12 cellular contexts compared by ENCODE assay signal in the genomic region with DNA sequence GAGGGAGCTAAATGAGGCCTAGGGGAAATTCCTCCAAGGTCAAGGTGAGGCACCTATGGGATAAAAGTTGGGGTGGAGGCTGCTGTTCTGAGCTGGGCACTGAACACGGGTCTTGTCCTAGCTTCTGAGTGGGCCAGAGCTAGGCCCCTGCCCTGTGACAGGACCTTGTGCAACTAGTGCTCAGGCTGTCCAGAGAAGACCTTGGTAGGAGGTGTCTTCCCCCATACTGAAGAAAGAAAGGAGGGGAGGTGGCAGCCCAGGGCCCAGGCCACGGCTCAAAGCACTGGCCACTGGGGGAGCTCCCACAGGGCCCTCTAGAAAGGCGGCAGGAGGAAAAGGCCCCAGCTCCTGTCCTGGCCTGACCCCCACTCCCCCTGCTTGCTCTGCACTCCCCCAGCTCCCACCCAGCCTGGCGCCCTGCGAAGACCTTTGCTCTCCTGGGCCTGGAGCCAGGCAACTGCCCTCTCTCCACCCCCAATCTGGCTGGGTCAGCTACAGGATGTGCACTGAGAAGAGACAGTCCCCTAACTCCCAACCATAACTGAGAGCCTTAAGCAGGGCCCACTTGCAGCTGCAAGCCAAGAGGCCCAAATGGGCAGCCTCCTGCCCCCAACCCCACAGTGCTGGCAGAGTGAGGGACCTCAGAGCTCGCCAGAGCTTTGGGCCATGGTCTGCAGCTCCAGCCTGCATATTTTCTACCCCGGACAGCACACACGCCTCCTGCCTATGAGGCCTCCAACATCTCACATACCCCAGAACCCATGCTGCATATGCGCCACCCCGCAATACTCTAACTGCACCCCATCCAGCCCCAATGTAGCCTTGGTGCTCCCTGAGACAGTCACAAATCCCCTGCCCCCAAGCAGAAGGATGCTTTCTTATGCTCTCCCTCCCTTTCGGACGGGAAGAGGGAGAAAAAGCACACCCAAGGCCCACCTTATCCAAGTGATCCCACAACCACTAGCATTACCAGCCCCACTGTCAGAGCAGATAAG. TPM values are rescaled to one million over a fixed set of nuclear protein-coding genes. Genes with fewer than 3 reads are reported as not detected.
DNase-seq lines count a peak whose midpoint lies in the region; ATAC-seq and TF ChIP-seq lines count a peak whose summit lies in the region.
"Had no signal": no experiment of that assay in that cellular context is flagged by ENCODE, and none has a peak within 500 bp of the region (broad histone marks: within the 10 kb centered on the region; RNA-seq: fewer than 3 reads in every experiment).

No MANE protein-coding gene starts in this region.

- CTCF ChIA-PET in IMR-90 (lab: Yijun Ruan, JAX), result interaction anchor here (1.0 to 1.9 kb wide), 2 partner anchors 19 to 186 kb away, joined by 6 to 7 read pairs; no protein-coding TSS in a partner anchor

- intact Hi-C loops in IMR-90 (cut with micrococcal nuclease), result no loop called here
- intact Hi-C loops in esophagus muscularis mucosa (cut with DNase I), result no loop called here
- intact Hi-C loops in mucosa of descending colon (cut with DNase I, micrococcal nuclease), result no loop called here
- intact Hi-C loops in testis (cut with DNase I; ENCODE audit: low total_unique reads), result no loop called here

- no peak for TF ChIP-seq POLR2A in IMR-90 (IDR thresholded peaks at IDR 0.05; ENCODE audit: low read depth, low read length)
- TF ChIP-seq POLR2A in esophagus muscularis mucosa (IDR thresholded peaks at IDR 0.05; ENCODE audit: low read depth), result no peak
- no peak for TF ChIP-seq POLR2A in testis (IDR thresholded peaks at IDR 0.05)

- H3K56ac ChIP-seq in IMR-90 (ENCODE audit: extremely low read depth, insufficient read depth, low read length), result no peak overlapping the region

- H3K36me3 ChIP-seq in IMR-90 (ENCODE audit: control insufficient read depth, insufficient read depth, low read length) (peaks cover 8% of the 10 kb centered on the region; the same call in 1 of the 2 replicates), esophagus muscularis mucosa (peaks cover 0 to 79% (median 35%) of the 10 kb centered on the region in 4 donors), mucosa of descending colon (ENCODE audit: low read depth) (no peaks in the 10 kb centered on the region), testis (ENCODE audit: low read depth, missing control alignments) (no peaks in the 10 kb centered on the region)
- H3K36me3 ChIP-seq: MG63 had no signal

- no peak overlapping the region for H4K91ac ChIP-seq in IMR-90 (ENCODE audit: insufficient read depth, low read depth, low read length)

- H3K27me3 ChIP-seq in IMR-90 (ENCODE audit: control insufficient read depth, insufficient read depth, low read length) (no peaks in the 10 kb centered on the region), esophagus muscularis mucosa (no peaks in the 10 kb centered on the region), testis (no peaks in the 10 kb centered on the region)
- H3K27me3 ChIP-seq: MG63 had no signal

- no peak for TF ChIP-seq EP300 in esophagus muscularis mucosa (IDR thresholded peaks at IDR 0.05)

- H3K4me3 ChIP-seq in IMR-90 (ENCODE audit: insufficient read depth, low read depth, low read length), result no peak overlapping the region
- H3K4me3 ChIP-seq in esophagus muscularis mucosa, result no peak overlapping the region
- no peak overlapping the region for H3K4me3 ChIP-seq in mucosa of descending colon
- no peak overlapping the region for H3K4me3 ChIP-seq in testis
- H3K4me3 ChIP-seq: MG63, skin epidermis had no signal

- no peak overlapping the region for H2BK5ac ChIP-seq in IMR-90 (ENCODE audit: low read depth, low read length, poor library complexity, severe bottlenecking)

- H2BK15ac ChIP-seq in IMR-90 (ENCODE audit: low read depth, low read length), result no peak overlapping the region

- H2BK20ac ChIP-seq in IMR-90 (ENCODE audit: low read depth, low read length), result no peak overlapping the region

- peak overlapping the region; percentile 3 for H2AK9ac ChIP-seq in IMR-90 (replicated peaks; ENCODE audit: low read depth, low read length, poor library complexity)

- peak overlapping the region; percentile 65; the same call in 1 of the 2 replicates for H3K18ac ChIP-seq in IMR-90 (ENCODE audit: low read depth, low read length)

- peaks cover 57% of the 10 kb centered on the region for H4K20me1 ChIP-seq in IMR-90 (ENCODE audit: insufficient read depth, low read length)

- no peak overlapping the region for H2AFZ ChIP-seq in IMR-90 (replicated peaks; ENCODE audit: low read length, poor library complexity)

- ATAC-seq in IMR-90 (ENCODE audit: low read depth) (peak; percentile 2; the same call in 1 of the 2 replicates), mucosa of descending colon (peak; percentile 10), HG02678 (IDR thresholded peaks at IDR 0.05; ENCODE audit: unreplicated experiment) (no peak)

- H2AK5ac ChIP-seq in IMR-90 (ENCODE audit: low read depth, low read length), result peak overlapping the region; percentile 42

- 0 out of 2 replicates have a peak, but pooled peaks have one; percentile 13 for TF ChIP-seq CTCF in IMR-90 (conservative IDR thresholded peaks at IDR 0.05; ENCODE audit: low read depth, low read length)
- no peak for TF ChIP-seq CTCF in esophagus muscularis mucosa (IDR thresholded peaks at IDR 0.05)
- no peak for TF ChIP-seq CTCF in mucosa of descending colon (IDR thresholded peaks at IDR 0.05)
- no peak for TF ChIP-seq CTCF in testis (IDR thresholded peaks at IDR 0.05)

- H3K9me1 ChIP-seq in IMR-90 (ENCODE audit: insufficient read depth, low read length), result peaks cover 3% of the 10 kb centered on the region; the same call in 1 of the 2 replicates

- no TSS peak for BruUV-seq in IMR-90 (replicated peaks; lab: Mats Ljungman, UMichigan)

- peak overlapping the region; percentile 41; the same call in 1 of the 2 replicates for H4K5ac ChIP-seq in IMR-90 (ENCODE audit: low read depth, low read length)

- DNase-seq in IMR-90, result no peak
- no peak for DNase-seq in esophagus muscularis mucosa (ENCODE audit: extremely low spot score)
- peak; percentile 77 to 82 (median 80) for DNase-seq in mucosa of descending colon
- peak; percentile 51 for DNase-seq in testis
- DNase-seq in NCI-H1417 treated with DMSO at 0.1 percent for 48 hours (lab: John Stamatoyannopoulos, UW), result no peak
- DNase-seq in activated CD4-positive, alpha-beta T cell treated with anti-CD3 and anti-CD28 coated beads, Interleukin-2, amount 50 U/mL, for 4 hours, result no peak
- DNase-seq in NCI-H2196 (lab: John Stamatoyannopoulos, UW; ENCODE audit: unreplicated experiment), result no peak
- DNase-seq: CD4-positive, alpha-beta memory T cell; effector memory CD4-positive, alpha-beta T cell; MG63 had no signal

- peaks cover 0 to 65% of the 10 kb centered on the region in 2 experiments; a peak in 3 of 4 replicates for H3K79me1 ChIP-seq in IMR-90 (ENCODE audit: low read depth in 1 of 2, low read length in 2 of 2)

- H4K8ac ChIP-seq in IMR-90 (ENCODE audit: low read depth in 2 of 2, low read length in 2 of 2), result peak overlapping the region in 1 of 2 experiments; percentile 19; a peak in 1 of 4 replicates

- in situ Hi-C loops in IMR-90 (cut with MboI; ENCODE audit: low sequenced_read_pairs), result no loop called here

- no peak overlapping the region; the same call in 1 of the 2 replicates for H2BK120ac ChIP-seq in IMR-90 (ENCODE audit: low read depth, low read length)

- H3K27ac ChIP-seq in IMR-90 (ENCODE audit: insufficient read depth, low read length) (peak overlapping the region; percentile 85; the same call in 1 of the 2 replicates), esophagus muscularis mucosa (replicated peaks in 1 of 4) (peak overlapping the region; percentile 15 to 43 (median 34)), testis (peak overlapping the region in 1 of 2 donors; percentile 35)

- H3K9ac ChIP-seq in IMR-90 (ENCODE audit: low read depth, low read length), result peak overlapping the region; percentile 44; the same call in 1 of the 2 replicates

- peak overlapping the region; percentile 1; the same call in 1 of the 2 replicates for H3K4me2 ChIP-seq in IMR-90 (ENCODE audit: low read depth, low read length)

- 92% methylated on average over 2 of the region's 12 CpGs; no CpG with 5 or more reads in 1 of the 2 experiments for WGBS in IMR-90 (ENCODE audit: extremely low coverage in 2 of 2, insufficient read length in 1 of 2), 2 experiments
- 71% methylated on average over 9 of the region's 12 CpGs for WGBS in esophagus muscularis mucosa
- 56 to 73% methylated on average over 12 of the region's 12 CpGs for WGBS in testis, 2 donors

- H3K4ac ChIP-seq in IMR-90 (ENCODE audit: low read depth, low read length), result no peak overlapping the region

- H3K4me1 ChIP-seq in IMR-90 (ENCODE audit: control insufficient read depth, insufficient read depth, low read length), result peaks cover 45% of the 10 kb centered on the region
- H3K4me1 ChIP-seq in esophagus muscularis mucosa, result peaks cover 86 to 98% (median 96%) of the 10 kb centered on the region in 4 donors
- peaks cover 95% of the 10 kb centered on the region for H3K4me1 ChIP-seq in mucosa of descending colon (ENCODE audit: low read depth)
- peaks cover 71% of the 10 kb centered on the region for H3K4me1 ChIP-seq in testis

- no peaks in the 10 kb centered on the region for H3K9me3 ChIP-seq in IMR-90 (ENCODE audit: control insufficient read depth, insufficient read depth, low read length)
- H3K9me3 ChIP-seq in esophagus muscularis mucosa, result no peaks in the 10 kb centered on the region
- H3K9me3 ChIP-seq in mucosa of descending colon, result no peaks in the 10 kb centered on the region
- no peaks in the 10 kb centered on the region for H3K9me3 ChIP-seq in testis
- H3K9me3 ChIP-seq: MG63 had no signal

- POLR2A ChIA-PET in IMR-90 (lab: Charles Lee; ENCODE audit: unreplicated experiment), result no interaction called here

- no peak for TF ChIP-seq RAD21 in IMR-90 (IDR thresholded peaks at IDR 0.05; ENCODE audit: low read length)

- dilution Hi-C loops in IMR-90 (cut with HindIII; ENCODE audit: low sequenced_read_pairs, unreplicated experiment), result no loop called here

- no peak overlapping the region for H3K14ac ChIP-seq in IMR-90 (replicated peaks; ENCODE audit: low read depth, low read length)

- H3K23ac ChIP-seq in IMR-90 (ENCODE audit: low read depth, low read length), result peak overlapping the region; percentile 16; the same call in 1 of the 2 replicates

RNA-seq across cellular contexts. Expression of gene HSD11B2, which starts 15.3 kb away (rescaled TPM):
- total RNA-seq in IMR-90 (2012; rRNA removed) (not detected in 2 replicates), esophagus muscularis mucosa (1 to 10 TPM in 2 of 4 donors, under 1 TPM in 1, not detected in 1; 0.42 to 2.2 (median 1.1) TPM), mucosa of descending colon (100 to 1,000 TPM; 322 to 765 (median 646) TPM), testis (1 to 10 TPM; 4.9 to 7.7 TPM)
- polyA plus RNA-seq in IMR-90 (2012; rRNA removed) (0.26 and 0.27 TPM in 2 replicates), testis (ENCODE audit: insufficient read depth, low read depth, low replicate concordance) (11.5 TPM)
- 0.12 TPM in 1 of 2 replicates, not detected in the other for polyA plus RNA-seq in IMR-90 (2012; cell fraction: cytosol; rRNA removed)
- polyA plus RNA-seq in IMR-90 (2012; cell fraction: nucleus; rRNA removed; ENCODE audit: low replicate concordance), result 0.47 and 0.60 TPM in 2 replicates
- total RNA-seq: CD4-positive, alpha-beta memory T cell had no signal

RNA-seq across cellular contexts. Expression of gene ZDHHC1, which starts 29.9 kb away (rescaled TPM):
- total RNA-seq in IMR-90 (2012; rRNA removed), result 1.7 and 2.0 TPM in 2 replicates
- polyA plus RNA-seq in IMR-90 (2012; rRNA removed), result 5.9 and 6.1 TPM in 2 replicates
- polyA plus RNA-seq in IMR-90 (2012; cell fraction: cytosol; rRNA removed), result 4.2 and 9.4 TPM in 2 replicates
- 16.9 and 38.6 TPM in 2 replicates for polyA plus RNA-seq in IMR-90 (2012; cell fraction: nucleus; rRNA removed; ENCODE audit: low replicate concordance)
- 10 to 100 TPM; 11.6 to 27.5 (median 20.8) TPM for total RNA-seq in esophagus muscularis mucosa
- 10 to 100 TPM in 1 of 3 donors, 1 to 10 TPM in 2; 9.2 to 12.3 (median 10.0) TPM for total RNA-seq in mucosa of descending colon
- total RNA-seq in testis, result 10 to 100 TPM; 62.0 to 62.7 TPM
- 26.7 TPM for polyA plus RNA-seq in testis (ENCODE audit: insufficient read depth, low read depth, low replicate concordance)
- total RNA-seq: CD4-positive, alpha-beta memory T cell had no signal
- polyA plus RNA-seq: CD4-positive, alpha-beta memory T cell had no signal

RNA-seq across cellular contexts. Expression of gene ATP6V0D1, which starts 34.7 kb away (rescaled TPM):
- 112 and 128 TPM in 2 replicates for total RNA-seq in IMR-90 (2012; rRNA removed)
- 123 and 124 TPM in 2 replicates for polyA plus RNA-seq in IMR-90 (2012; rRNA removed)
- 207 and 212 TPM in 2 replicates for polyA plus RNA-seq in IMR-90 (2012; cell fraction: cytosol; rRNA removed)
- polyA plus RNA-seq in IMR-90 (2012; cell fraction: nucleus; rRNA removed; ENCODE audit: low replicate concordance), result 94.6 and 127 TPM in 2 replicates
- 100 to 1,000 TPM; 103 to 131 (median 119) TPM for total RNA-seq in esophagus muscularis mucosa
- 100 to 1,000 TPM; 152 to 253 (median 228) TPM for total RNA-seq in mucosa of descending colon
- total RNA-seq in testis, result 100 to 1,000 TPM in 1 of 2 donors, 10 to 100 TPM in 1; 95.0 to 135 TPM
- polyA plus RNA-seq in testis (ENCODE audit: insufficient read depth, low read depth, low replicate concordance), result 165 TPM

RNA-seq across cellular contexts. Expression of gene AGRP, which starts 37.1 kb away (rescaled TPM):
- not detected in 2 replicates for total RNA-seq in IMR-90 (2012; rRNA removed)
- polyA plus RNA-seq in IMR-90 (2012; rRNA removed), result not detected in 2 replicates
- not detected in 2 replicates for polyA plus RNA-seq in IMR-90 (2012; cell fraction: cytosol; rRNA removed)
- not detected in 2 replicates for polyA plus RNA-seq in IMR-90 (2012; cell fraction: nucleus; rRNA removed; ENCODE audit: low replicate concordance)
- total RNA-seq in esophagus muscularis mucosa, result not detected
- total RNA-seq in mucosa of descending colon, result not detected
- 1 to 10 TPM; 1.2 to 1.7 TPM for total RNA-seq in testis
- not detected for polyA plus RNA-seq in testis (ENCODE audit: insufficient read depth, low read depth, low replicate concordance)
- total RNA-seq: CD4-positive, alpha-beta memory T cell had no signal
- polyA plus RNA-seq: CD4-positive, alpha-beta memory T cell had no signal

RNA-seq across cellular contexts. Expression of gene TPPP3, which starts 52.9 kb away (rescaled TPM):
- total RNA-seq in IMR-90 (2012; rRNA removed) (0.54 and 0.56 TPM in 2 replicates), esophagus muscularis mucosa (100 to 1,000 TPM in 1 of 4 donors, 10 to 100 TPM in 3; 32.0 to 116 (median 41.3) TPM), mucosa of descending colon (10 to 100 TPM in 1 of 3 donors, 1 to 10 TPM in 2; 3.8 to 23.8 (median 4.8) TPM), testis (10 to 100 TPM in 1 of 2 donors, 1 to 10 TPM in 1; 9.5 to 17.5 TPM)
- polyA plus RNA-seq in IMR-90 (2012; rRNA removed) (2.2 and 2.4 TPM in 2 replicates), testis (ENCODE audit: insufficient read depth, low read depth, low replicate concordance) (67.6 TPM)
- 2.0 and 3.4 TPM in 2 replicates for polyA plus RNA-seq in IMR-90 (2012; cell fraction: cytosol; rRNA removed)
- polyA plus RNA-seq in IMR-90 (2012; cell fraction: nucleus; rRNA removed; ENCODE audit: low replicate concordance), result 1.8 and 2.4 TPM in 2 replicates
- total RNA-seq: CD4-positive, alpha-beta memory T cell had no signal
- polyA plus RNA-seq: CD4-positive, alpha-beta memory T cell had no signal

Comparison
In these comparisons a context has a peak if more than half of its experiments do, and no peak if none do; other contexts are left out.
1. DNase-seq: peak in mucosa of descending colon (3 of 3) and testis (single experiment); none in IMR-90 (single experiment), esophagus muscularis mucosa (single experiment), NCI-H1417 treated with DMSO at 0.1 percent for 48 hours (single experiment), activated CD4-positive, alpha-beta T cell treated with anti-CD3 and anti-CD28 coated beads, Interleukin-2, amount 50 U/mL, for 4 hours (0 of 2) and NCI-H2196 (single experiment).
2. RNA of gene HSD11B2, which starts 15.3 kb away (total RNA-seq): 322 to 765 TPM in mucosa of descending colon; 4.9 to 7.7 TPM in testis, 0.42 to 2.2 TPM in esophagus muscularis mucosa and not detected in IMR-90; every median in the first group is over 10 times any median in the second.